1 cellular context compared by ENCODE assay signal in genomic region chr1:204623365-204623893, GRCh38.
TF ChIP-seq lines count a peak whose summit lies in the region.

No MANE protein-coding gene starts in this region.

TF ChIP-seq in K562, 482 proteins besides CTCF, POLR2A, EP300 and RAD21 (continued from another document and continues in another):
- TF ChIP-seq CEBPZ (IDR thresholded peaks at IDR 0.05; ENCODE audit: borderline replicate concordance, low read depth, low read length), result no peak
- no peak for TF ChIP-seq HDAC3 (IDR thresholded peaks at IDR 0.05; ENCODE audit: borderline replicate concordance, partially characterized antibody)
- peak; percentile 34; the same call in 1 of the 2 replicates for TF ChIP-seq ZFX (CRISPR knock-in tag; IDR thresholded peaks at IDR 0.05)
- TF ChIP-seq ZNF324 (CRISPR knock-in tag; IDR thresholded peaks at IDR 0.05), result no peak
- peak; percentile 78 for TF ChIP-seq NFE2 (IDR thresholded peaks at IDR 0.05; ENCODE audit: low read depth)
- TF ChIP-seq DDX20 (tag; IDR thresholded peaks at IDR 0.05; ENCODE audit: low read depth), result no peak
- TF ChIP-seq C11orf30 (IDR thresholded peaks at IDR 0.05; ENCODE audit: low read depth), result peak; percentile 86
- TF ChIP-seq E4F1 (CRISPR knock-in tag; IDR thresholded peaks at IDR 0.05; ENCODE audit: borderline replicate concordance), result no peak
- no peak for TF ChIP-seq ZMIZ1 (IDR thresholded peaks at IDR 0.05; ENCODE audit: low read depth in 2 of 2, low read length in 2 of 2)
- no peak for TF ChIP-seq HNRNPL (IDR thresholded peaks at IDR 0.05; ENCODE audit: low read depth, low read length)
- no peak for TF ChIP-seq HCFC1 (IDR thresholded peaks at IDR 0.05; ENCODE audit: low read depth, low read length)
- peak; percentile 64 for TF ChIP-seq MAFG (tag; conservative IDR thresholded peaks at IDR 0.05)
- TF ChIP-seq GABPB2 (CRISPR knock-in tag; conservative IDR thresholded peaks at IDR 0.05), result no peak
- no peak for TF ChIP-seq SUPT5H (IDR thresholded peaks at IDR 0.05)
- no peak for TF ChIP-seq RBFOX2 (IDR thresholded peaks at IDR 0.05; ENCODE audit: low read depth, low read length)
- no peak for TF ChIP-seq ZNF134 (CRISPR knock-in tag; conservative IDR thresholded peaks at IDR 0.05)
- no peak for TF ChIP-seq PHB2 (IDR thresholded peaks at IDR 0.05; ENCODE audit: low read depth)
- no peak for TF ChIP-seq CBX5 (IDR thresholded peaks at IDR 0.05; ENCODE audit: borderline replicate concordance, low read depth)
- TF ChIP-seq MEF2A (IDR thresholded peaks at IDR 0.05; ENCODE audit: control insufficient read depth, low read depth, low read length), result no peak
- TF ChIP-seq ERF (CRISPR knock-in tag; IDR thresholded peaks at IDR 0.05), result no peak
- TF ChIP-seq TGIF2 (CRISPR knock-in tag; IDR thresholded peaks at IDR 0.05), result no peak
- TF ChIP-seq SMAD4 (CRISPR knock-in tag; conservative IDR thresholded peaks at IDR 0.05), result peak; percentile 48; the same call in 1 of the 2 replicates
- no peak for TF ChIP-seq ZNF175 (CRISPR knock-in tag; IDR thresholded peaks at IDR 0.05; ENCODE audit: low read depth)
- no peak for TF ChIP-seq NFYB (IDR thresholded peaks at IDR 0.05; ENCODE audit: extremely low read depth, insufficient read length)
- no peak for TF ChIP-seq ZBED1 (IDR thresholded peaks at IDR 0.05)
- TF ChIP-seq ZNF586 (CRISPR knock-in tag; conservative IDR thresholded peaks at IDR 0.05), result no peak
- no peak for TF ChIP-seq PREB (CRISPR knock-in tag; IDR thresholded peaks at IDR 0.05)
- no peak for TF ChIP-seq ZNF277 (CRISPR knock-in tag; IDR thresholded peaks at IDR 0.05; ENCODE audit: borderline replicate concordance)
- TF ChIP-seq TCFL5 (CRISPR knock-in tag; conservative IDR thresholded peaks at IDR 0.05), result no peak
- peak; percentile 80 for TF ChIP-seq L3MBTL2 (IDR thresholded peaks at IDR 0.05)
- TF ChIP-seq HMBOX1 (IDR thresholded peaks at IDR 0.05), result no peak
- no peak for TF ChIP-seq NFATC3 (IDR thresholded peaks at IDR 0.05)
- TF ChIP-seq NR0B1 (IDR thresholded peaks at IDR 0.05; ENCODE audit: partially characterized antibody), result no peak
- no peak for TF ChIP-seq ZBTB5 (IDR thresholded peaks at IDR 0.05)
- TF ChIP-seq ZBTB8A (IDR thresholded peaks at IDR 0.05; ENCODE audit: partially characterized antibody), result no peak
- TF ChIP-seq NR2C2 (CRISPR knock-in tag; IDR thresholded peaks at IDR 0.05), result 0 out of 2 replicates have a peak, but pooled peaks have one; percentile 37
- TF ChIP-seq NR2C2 (tag; IDR thresholded peaks at IDR 0.05), result peak; percentile 95
- no peak for TF ChIP-seq FUS (optimal IDR thresholded peaks at IDR 0.05; ENCODE audit: low read depth, low read length)
- TF ChIP-seq HINFP (tag; conservative IDR thresholded peaks at IDR 0.05; ENCODE audit: low read depth), result no peak
- TF ChIP-seq E2F6 (IDR thresholded peaks at IDR 0.05; ENCODE audit: borderline replicate concordance in 1 of 2, extremely low read depth in 1 of 2, insufficient read depth in 1 of 2, insufficient read length in 1 of 2, low read depth in 1 of 2, low read length in 1 of 2, poor library complexity in 1 of 2, severe bottlenecking in 1 of 2), result peak in 1 of 2 experiments; percentile 14
- no peak for TF ChIP-seq ELK1 (CRISPR knock-in tag; IDR thresholded peaks at IDR 0.05)
- TF ChIP-seq NBN (IDR thresholded peaks at IDR 0.05; ENCODE audit: low read depth), result no peak
- no peak for TF ChIP-seq ELF4 (CRISPR knock-in tag; IDR thresholded peaks at IDR 0.05)
